Comparison of ENCODE assay signal across 1 cellular context in genomic region chr1:169105434-169106094, GRCh38.
TF ChIP-seq lines count a peak whose summit lies in the region.

No MANE protein-coding gene starts in this region.

TF ChIP-seq in WTC11, 78 proteins besides CTCF, POLR2A, EP300 and RAD21 (continued from another document):
- TF ChIP-seq CREB1 (CRISPR knock-in tag; IDR thresholded peaks at IDR 0.05) (no peak), CREM (CRISPR knock-in tag; IDR thresholded peaks at IDR 0.05) (no peak), ZNF219 (CRISPR knock-in tag; IDR thresholded peaks at IDR 0.05; ENCODE audit: borderline replicate concordance) (0 out of 2 replicates have a peak, but pooled peaks have one; percentile 4), ATF1 (CRISPR knock-in tag; IDR thresholded peaks at IDR 0.05) (peak; percentile 44; the same call in 1 of the 2 replicates), FOXK1 (CRISPR knock-in tag; IDR thresholded peaks at IDR 0.05) (peak; percentile 42; the same call in 1 of the 2 replicates), CBFB (CRISPR knock-in tag; IDR thresholded peaks at IDR 0.05; ENCODE audit: low read depth) (no peak), ATF2 (CRISPR knock-in tag; IDR thresholded peaks at IDR 0.05; ENCODE audit: borderline replicate concordance, low read depth) (no peak), NR1H2 (CRISPR knock-in tag; IDR thresholded peaks at IDR 0.05) (no peak), JAZF1 (CRISPR knock-in tag; IDR thresholded peaks at IDR 0.05) (no peak), ZNF281 (CRISPR knock-in tag; IDR thresholded peaks at IDR 0.05) (no peak), NR2C2 (CRISPR knock-in tag; IDR thresholded peaks at IDR 0.05) (no peak), KAT7 (CRISPR knock-in tag; IDR thresholded peaks at IDR 0.05; ENCODE audit: borderline replicate concordance) (peak; percentile 73; the same call in 1 of the 2 replicates), CDX4 (CRISPR knock-in tag; IDR thresholded peaks at IDR 0.05; ENCODE audit: borderline replicate concordance) (no peak), ZNF263 (CRISPR knock-in tag; IDR thresholded peaks at IDR 0.05; ENCODE audit: low read depth) (no peak), NFE2L1 (CRISPR knock-in tag; IDR thresholded peaks at IDR 0.05) (peak; percentile 80), ZNF232 (CRISPR knock-in tag; IDR thresholded peaks at IDR 0.05) (0 out of 2 replicates have a peak, but pooled peaks have one; percentile 38), ESRRA (CRISPR knock-in tag; IDR thresholded peaks at IDR 0.05; ENCODE audit: borderline replicate concordance) (no peak), SMAD3 (CRISPR knock-in tag; IDR thresholded peaks at IDR 0.05; ENCODE audit: borderline replicate concordance) (no peak), ETV6 (CRISPR knock-in tag; IDR thresholded peaks at IDR 0.05) (0 out of 2 replicates have a peak, but pooled peaks have one; percentile 22), IRF2 (CRISPR knock-in tag; IDR thresholded peaks at IDR 0.05; ENCODE audit: borderline replicate concordance, low read depth) (no peak), MXD4 (CRISPR knock-in tag; IDR thresholded peaks at IDR 0.05; ENCODE audit: borderline replicate concordance) (no peak), ATF6 (CRISPR knock-in tag; IDR thresholded peaks at IDR 0.05) (no peak), ZMAT4 (CRISPR knock-in tag; IDR thresholded peaks at IDR 0.05) (no peak), ELF4 (CRISPR knock-in tag; IDR thresholded peaks at IDR 0.05; ENCODE audit: low read depth) (no peak), ZBTB21 (CRISPR knock-in tag; IDR thresholded peaks at IDR 0.05; ENCODE audit: borderline replicate concordance) (no peak), GTF2I (CRISPR knock-in tag; conservative IDR thresholded peaks at IDR 0.05) (no peak), TEAD4 (CRISPR knock-in tag; IDR thresholded peaks at IDR 0.05) (no peak), IRF1 (CRISPR knock-in tag; IDR thresholded peaks at IDR 0.05) (no peak)
- TF ChIP-seq, protein P1, sequence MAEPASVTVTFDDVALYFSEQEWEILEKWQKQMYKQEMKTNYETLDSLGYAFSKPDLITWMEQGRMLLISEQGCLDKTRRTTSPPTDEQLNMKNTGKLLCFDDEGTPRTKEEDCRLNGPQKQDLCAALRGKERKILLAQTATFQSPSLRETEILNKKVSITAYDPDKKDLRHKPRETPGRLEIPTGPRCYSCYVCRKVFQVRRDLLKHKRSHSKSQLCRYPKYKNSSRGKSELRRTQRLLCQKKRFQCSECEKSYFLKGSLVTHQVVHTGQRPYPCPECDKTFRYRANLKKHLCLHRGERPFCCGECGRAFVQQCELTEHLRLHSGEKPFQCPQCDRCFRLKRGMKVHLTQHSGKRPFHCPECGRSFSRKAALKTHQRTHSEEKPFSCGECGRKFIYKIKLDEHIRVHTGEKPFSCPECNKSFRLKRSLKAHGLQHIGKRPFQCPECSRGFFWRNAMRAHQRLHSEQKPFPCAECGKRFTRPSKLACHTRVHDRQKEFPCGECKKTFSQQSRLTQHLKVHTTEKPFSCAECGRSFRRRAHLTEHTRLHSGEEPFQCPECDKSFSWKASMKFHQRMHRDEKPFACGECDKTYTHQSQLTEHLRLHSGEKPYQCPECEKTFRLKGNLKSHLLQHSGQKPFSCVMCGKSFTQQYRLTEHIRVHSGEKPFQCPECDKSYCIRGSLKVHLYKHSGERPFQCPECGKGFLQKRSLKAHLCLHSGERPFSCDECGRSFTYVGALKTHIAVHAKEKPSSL (CRISPR knock-in tag; conservative IDR thresholded peaks at IDR 0.05) = no peak
- TF ChIP-seq, protein P2, sequence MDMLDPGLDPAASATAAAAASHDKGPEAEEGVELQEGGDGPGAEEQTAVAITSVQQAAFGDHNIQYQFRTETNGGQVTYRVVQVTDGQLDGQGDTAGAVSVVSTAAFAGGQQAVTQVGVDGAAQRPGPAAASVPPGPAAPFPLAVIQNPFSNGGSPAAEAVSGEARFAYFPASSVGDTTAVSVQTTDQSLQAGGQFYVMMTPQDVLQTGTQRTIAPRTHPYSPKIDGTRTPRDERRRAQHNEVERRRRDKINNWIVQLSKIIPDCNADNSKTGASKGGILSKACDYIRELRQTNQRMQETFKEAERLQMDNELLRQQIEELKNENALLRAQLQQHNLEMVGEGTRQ (CRISPR knock-in tag; IDR thresholded peaks at IDR 0.05) = peak; percentile 71; the same call in 1 of the 2 replicates
- TF ChIP-seq, protein P3, sequence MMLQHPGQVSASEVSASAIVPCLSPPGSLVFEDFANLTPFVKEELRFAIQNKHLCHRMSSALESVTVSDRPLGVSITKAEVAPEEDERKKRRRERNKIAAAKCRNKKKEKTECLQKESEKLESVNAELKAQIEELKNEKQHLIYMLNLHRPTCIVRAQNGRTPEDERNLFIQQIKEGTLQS (CRISPR knock-in tag; conservative IDR thresholded peaks at IDR 0.05) = no peak
- TF ChIP-seq, protein P4, sequence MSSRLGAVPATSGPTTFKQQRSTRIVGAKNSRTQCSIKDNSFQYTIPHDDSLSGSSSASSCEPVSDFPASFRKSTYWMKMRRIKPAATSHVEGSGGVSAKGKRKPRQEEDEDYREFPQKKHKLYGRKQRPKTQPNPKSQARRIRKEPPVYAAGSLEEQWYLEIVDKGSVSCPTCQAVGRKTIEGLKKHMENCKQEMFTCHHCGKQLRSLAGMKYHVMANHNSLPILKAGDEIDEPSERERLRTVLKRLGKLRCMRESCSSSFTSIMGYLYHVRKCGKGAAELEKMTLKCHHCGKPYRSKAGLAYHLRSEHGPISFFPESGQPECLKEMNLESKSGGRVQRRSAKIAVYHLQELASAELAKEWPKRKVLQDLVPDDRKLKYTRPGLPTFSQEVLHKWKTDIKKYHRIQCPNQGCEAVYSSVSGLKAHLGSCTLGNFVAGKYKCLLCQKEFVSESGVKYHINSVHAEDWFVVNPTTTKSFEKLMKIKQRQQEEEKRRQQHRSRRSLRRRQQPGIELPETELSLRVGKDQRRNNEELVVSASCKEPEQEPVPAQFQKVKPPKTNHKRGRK (CRISPR knock-in tag; IDR thresholded peaks at IDR 0.05; ENCODE audit: borderline replicate concordance) = no peak
- TF ChIP-seq, protein P5, sequence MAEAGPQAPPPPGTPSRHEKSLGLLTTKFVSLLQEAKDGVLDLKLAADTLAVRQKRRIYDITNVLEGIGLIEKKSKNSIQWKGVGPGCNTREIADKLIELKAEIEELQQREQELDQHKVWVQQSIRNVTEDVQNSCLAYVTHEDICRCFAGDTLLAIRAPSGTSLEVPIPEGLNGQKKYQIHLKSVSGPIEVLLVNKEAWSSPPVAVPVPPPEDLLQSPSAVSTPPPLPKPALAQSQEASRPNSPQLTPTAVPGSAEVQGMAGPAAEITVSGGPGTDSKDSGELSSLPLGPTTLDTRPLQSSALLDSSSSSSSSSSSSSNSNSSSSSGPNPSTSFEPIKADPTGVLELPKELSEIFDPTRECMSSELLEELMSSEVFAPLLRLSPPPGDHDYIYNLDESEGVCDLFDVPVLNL (CRISPR knock-in tag; IDR thresholded peaks at IDR 0.05; ENCODE audit: borderline replicate concordance, low read depth) = no peak
